8 cellular contexts compared by ENCODE assay signal in the genomic region with DNA sequence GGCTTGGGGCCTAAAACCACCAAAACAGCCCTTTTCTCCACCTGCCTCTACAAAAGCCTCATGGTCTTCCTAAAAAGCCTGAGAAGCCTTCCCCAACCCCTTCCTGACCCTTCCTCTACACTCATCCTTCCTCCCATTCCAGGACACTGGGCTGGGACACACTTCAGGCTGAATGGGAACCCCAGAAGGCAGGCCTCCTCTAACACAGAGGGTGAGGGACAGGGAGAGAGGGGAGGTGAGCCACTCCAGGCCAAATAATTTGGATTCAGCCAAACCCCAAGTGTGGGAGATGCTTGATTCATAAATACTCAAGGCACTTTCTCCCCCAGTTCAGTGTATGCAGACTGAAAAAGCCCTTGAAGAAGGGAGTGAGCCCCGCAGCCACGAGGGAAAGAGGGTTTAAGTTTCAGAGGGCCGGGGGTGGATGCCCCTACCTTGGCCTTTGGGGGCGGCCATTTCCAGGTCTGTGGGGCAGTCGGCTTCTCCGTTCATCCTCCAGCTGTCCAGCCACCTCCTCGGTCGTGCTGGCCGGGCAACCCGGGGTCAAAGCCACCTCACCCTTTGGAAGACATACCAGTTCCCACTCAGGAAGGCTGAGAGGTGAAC. TPM values are rescaled to one million over a fixed set of nuclear protein-coding genes. Genes with fewer than 3 reads are reported as not detected.
DNase-seq lines count a peak whose midpoint lies in the region; ATAC-seq and TF ChIP-seq lines count a peak whose summit lies in the region.

No MANE protein-coding gene starts in this region.

- H3K9me3 ChIP-seq in CD4-positive, CD25-positive, alpha-beta regulatory T cell (ENCODE audit: control insufficient read depth in 2 of 2, low read length in 2 of 2): no peaks in the 10 kb centered on the region
- H3K9me3 ChIP-seq in Loucy (ENCODE audit: insufficient read depth, low read depth, low read length): no peaks in the 10 kb centered on the region

- no peak for ATAC-seq in CD4-positive, CD25-positive, alpha-beta regulatory T cell (ENCODE audit: low read depth in 2 of 2)
- no peak for ATAC-seq in HG02763 (IDR thresholded peaks at IDR 0.05; ENCODE audit: unreplicated experiment)
- no peak for ATAC-seq in GM19351 (IDR thresholded peaks at IDR 0.05; ENCODE audit: unreplicated experiment)
- no peak for ATAC-seq in GM21390 (IDR thresholded peaks at IDR 0.05; ENCODE audit: unreplicated experiment)

- peak overlapping the region; percentile 81 to 89 (median 86) for H3K4me3 Mint-ChIP-seq in CD4-positive, CD25-positive, alpha-beta regulatory T cell
- H3K4me3 Mint-ChIP-seq in dendritic cell treated with granulocyte-macrophage colony-stimulating factor and Interleukin-4, amounts not matched to agents 40 ng/mL and 50 ng/mL, for 4 days: peak overlapping the region; percentile 65
- H3K4me3 Mint-ChIP-seq in neural crest cell: peak overlapping the region; percentile 89

- H3K4me3 ChIP-seq in CD4-positive, CD25-positive, alpha-beta regulatory T cell (ENCODE audit: low read depth, low read length): peak overlapping the region; percentile 70
- H3K4me3 ChIP-seq in Loucy (ENCODE audit: low read length, poor library complexity, severe bottlenecking): peak overlapping the region; percentile 100

- peaks cover 4 to 65% (median 33%) of the 10 kb centered on the region in 4 donors for H3K4me1 Mint-ChIP-seq in CD4-positive, CD25-positive, alpha-beta regulatory T cell
- H3K4me1 Mint-ChIP-seq in dendritic cell treated with granulocyte-macrophage colony-stimulating factor and Interleukin-4, amounts not matched to agents 40 ng/mL and 50 ng/mL, for 4 days (ENCODE audit: low read depth): peaks cover 69% of the 10 kb centered on the region
- H3K4me1 Mint-ChIP-seq in neural crest cell: peaks cover 31% of the 10 kb centered on the region

- H3F3A ChIP-seq in Loucy (ENCODE audit: low read depth): no peaks in the 10 kb centered on the region

- H3K9ac ChIP-seq in Loucy (ENCODE audit: low read depth, low read length, poor library complexity, severe bottlenecking): peak overlapping the region; percentile 98

- H4K20me1 ChIP-seq in Loucy (ENCODE audit: insufficient read depth, low read length, poor library complexity, severe bottlenecking): peaks cover 41% of the 10 kb centered on the region

- H3K36me3 Mint-ChIP-seq in CD4-positive, CD25-positive, alpha-beta regulatory T cell: peaks cover 27% of the 10 kb centered on the region
- H3K36me3 Mint-ChIP-seq in dendritic cell treated with granulocyte-macrophage colony-stimulating factor and Interleukin-4, amounts not matched to agents 40 ng/mL and 50 ng/mL, for 4 days (ENCODE audit: low read depth): peaks cover 61% of the 10 kb centered on the region
- H3K36me3 Mint-ChIP-seq in neural crest cell (ENCODE audit: low read depth): peaks cover 10% of the 10 kb centered on the region

- DNase-seq in CD4-positive, CD25-positive, alpha-beta regulatory T cell: peak in 1 of 3 donors; percentile 34
- no peak for DNase-seq in neural crest cell (ENCODE audit: low read depth, low spot score)
- DNase-seq in MV-4-11 (lab: John Stamatoyannopoulos, UW): no peak

- H3K4me1 ChIP-seq in CD4-positive, CD25-positive, alpha-beta regulatory T cell (ENCODE audit: control insufficient read depth, insufficient read depth, low read length, poor library complexity, severe bottlenecking): peaks cover 51% of the 10 kb centered on the region
- peaks cover 38% of the 10 kb centered on the region for H3K4me1 ChIP-seq in Loucy (ENCODE audit: insufficient read depth, low read length, poor library complexity, severe bottlenecking)

- intact Hi-C loops in dendritic cell treated with granulocyte-macrophage colony-stimulating factor and Interleukin-4, amounts not matched to agents 40 ng/mL and 50 ng/mL, for 4 days (cut with micrococcal nuclease): loop anchor here (1.0 to 5.0 kb wide), 4 partner anchors 8 to 129 kb away; partner anchors contain the start of genes GRN and TMUB2

- peaks cover 74% of the 10 kb centered on the region for H3K79me2 ChIP-seq in Loucy (ENCODE audit: insufficient read depth, low read length)

- peaks cover 30% of the 10 kb centered on the region for H3K36me3 ChIP-seq in CD4-positive, CD25-positive, alpha-beta regulatory T cell (ENCODE audit: control insufficient read depth, insufficient read depth, low read length)
- peaks cover 37% of the 10 kb centered on the region; the same call in 1 of the 2 replicates for H3K36me3 ChIP-seq in Loucy (ENCODE audit: insufficient read depth, low read length)

- TF ChIP-seq CTCF in Loucy (conservative IDR thresholded peaks at IDR 0.05; ENCODE audit: low read length): no peak
- no peak for TF ChIP-seq CTCF in neural crest cell (conservative IDR thresholded peaks at IDR 0.05)

- H2AFZ ChIP-seq in Loucy (ENCODE audit: low read length): peak overlapping the region; percentile 71

- no peaks in the 10 kb centered on the region for H3K9me2 ChIP-seq in Loucy (replicated peaks; ENCODE audit: low read depth, low read length)

- peak overlapping the region; percentile 52 to 90 (median 88) for H3K27ac Mint-ChIP-seq in CD4-positive, CD25-positive, alpha-beta regulatory T cell
- peak overlapping the region; percentile 66 for H3K27ac Mint-ChIP-seq in dendritic cell treated with granulocyte-macrophage colony-stimulating factor and Interleukin-4, amounts not matched to agents 40 ng/mL and 50 ng/mL, for 4 days
- no peak overlapping the region for H3K27ac Mint-ChIP-seq in neural crest cell (ENCODE audit: unreplicated experiment)

- no peaks in the 10 kb centered on the region for H3K9me3 Mint-ChIP-seq in CD4-positive, CD25-positive, alpha-beta regulatory T cell
- H3K9me3 Mint-ChIP-seq in dendritic cell treated with granulocyte-macrophage colony-stimulating factor and Interleukin-4, amounts not matched to agents 40 ng/mL and 50 ng/mL, for 4 days: peaks cover 17% of the 10 kb centered on the region
- no peaks in the 10 kb centered on the region for H3K9me3 Mint-ChIP-seq in neural crest cell

- H3K27me3 Mint-ChIP-seq in CD4-positive, CD25-positive, alpha-beta regulatory T cell: peaks cover 5% of the 10 kb centered on the region
- H3K27me3 Mint-ChIP-seq in dendritic cell treated with granulocyte-macrophage colony-stimulating factor and Interleukin-4, amounts not matched to agents 40 ng/mL and 50 ng/mL, for 4 days: peaks cover under 1% of the 10 kb centered on the region
- peaks cover 2% of the 10 kb centered on the region for H3K27me3 Mint-ChIP-seq in neural crest cell (ENCODE audit: low read depth)

- H3K4me2 ChIP-seq in Loucy (ENCODE audit: low read depth, low read length, poor library complexity, severe bottlenecking): peak overlapping the region; percentile 92

- no peaks in the 10 kb centered on the region for H3K27me3 ChIP-seq in CD4-positive, CD25-positive, alpha-beta regulatory T cell (ENCODE audit: control insufficient read depth, insufficient read depth, low read length)
- peaks cover 5% of the 10 kb centered on the region for H3K27me3 ChIP-seq in Loucy (ENCODE audit: insufficient read depth, low read length, poor library complexity, severe bottlenecking)

- H3K27ac ChIP-seq in CD4-positive, CD25-positive, alpha-beta regulatory T cell (ENCODE audit: insufficient read depth, low read length, poor library complexity, severe bottlenecking): peak overlapping the region; percentile 84

RNA-seq across cellular contexts. Expression of gene UBTF, which starts 1.6 kb away (rescaled TPM):
- total RNA-seq in CD4-positive, CD25-positive, alpha-beta regulatory T cell: 104 TPM
- polyA plus RNA-seq in CD4-positive, CD25-positive, alpha-beta regulatory T cell: 10 to 100 TPM; 22.3 to 28.5 (median 26.5) TPM
- 106 and 108 TPM in 2 replicates for total RNA-seq in neural crest cell

RNA-seq across cellular contexts. Expression of gene ATXN7L3, which starts 18.2 kb away (rescaled TPM):
- 103 TPM for total RNA-seq in CD4-positive, CD25-positive, alpha-beta regulatory T cell
- polyA plus RNA-seq in CD4-positive, CD25-positive, alpha-beta regulatory T cell: 10 to 100 TPM; 10.3 to 16.1 (median 12.6) TPM
- 115 and 119 TPM in 2 replicates for total RNA-seq in neural crest cell

RNA-seq across cellular contexts. Expression of gene TMUB2, which starts 31.1 kb away (rescaled TPM):
- 67.7 TPM for total RNA-seq in CD4-positive, CD25-positive, alpha-beta regulatory T cell
- polyA plus RNA-seq in CD4-positive, CD25-positive, alpha-beta regulatory T cell: 10 to 100 TPM; 31.7 to 43.7 (median 34.5) TPM
- total RNA-seq in neural crest cell: 33.5 and 33.7 TPM in 2 replicates

RNA-seq across cellular contexts. Expression of gene ASB16, which starts 47.3 kb away (rescaled TPM):
- total RNA-seq in CD4-positive, CD25-positive, alpha-beta regulatory T cell: not detected
- polyA plus RNA-seq in CD4-positive, CD25-positive, alpha-beta regulatory T cell: under 1 TPM in 2 of 4 donors, not detected in 2; 0.09 to 0.16 TPM
- total RNA-seq in neural crest cell: 0.25 and 0.26 TPM in 2 replicates

RNA-seq across cellular contexts. Expression of gene SLC4A1, which starts 50.1 kb away (rescaled TPM):
- not detected for total RNA-seq in CD4-positive, CD25-positive, alpha-beta regulatory T cell
- polyA plus RNA-seq in CD4-positive, CD25-positive, alpha-beta regulatory T cell: not detected
- not detected in 2 replicates for total RNA-seq in neural crest cell
